8 cellular contexts compared by ENCODE assay signal in genomic region chr7:5525271-5526189, GRCh38. TPM values are rescaled to one million over a fixed set of nuclear protein-coding genes. Genes with fewer than 3 reads are reported as not detected.
DNase-seq lines count a peak whose midpoint lies in the region; ATAC-seq and TF ChIP-seq lines count a peak whose summit lies in the region.

No MANE protein-coding gene starts in this region.

- CTCF ChIA-PET in activated CD8-positive, alpha-beta T cell treated with anti-CD3 and anti-CD28 coated beads for 36 hours (lab: Charles Lee), result interaction anchor here (1.8 to 3.9 kb wide), 3 partner anchors 16 to 34 kb away, joined by 3 to 29 read pairs (median 12); no protein-coding TSS in a partner anchor

- H3K4me3 Mint-ChIP-seq in activated CD8-positive, alpha-beta T cell treated with anti-CD3 and anti-CD28 coated beads for 36 hours, result peak overlapping the region; percentile 96

- H3K36me3 Mint-ChIP-seq in activated CD8-positive, alpha-beta T cell treated with anti-CD3 and anti-CD28 coated beads for 36 hours (ENCODE audit: low read depth), result peaks cover 50% of the 10 kb centered on the region

- in situ Hi-C loops in KBM-7 (cut with MboI; ENCODE audit: low pct_unique_long_range_greater_than_20kb, low sequenced_read_pairs), result no loop called here

- peak; percentile 4 for ATAC-seq in activated CD8-positive, alpha-beta T cell treated with anti-CD3 and anti-CD28 coated beads for 36 hours
- ATAC-seq in GM18517 (IDR thresholded peaks at IDR 0.05; ENCODE audit: unreplicated experiment) (no peak), GM18520 (IDR thresholded peaks at IDR 0.05; ENCODE audit: unreplicated experiment) (no peak)

- intact Hi-C loops in activated CD8-positive, alpha-beta T cell treated with anti-CD3 and anti-CD28 coated beads for 36 hours (cut with micrococcal nuclease), result no loop called here

- peaks cover 26% of the 10 kb centered on the region for H3K4me1 Mint-ChIP-seq in activated CD8-positive, alpha-beta T cell treated with anti-CD3 and anti-CD28 coated beads for 36 hours (ENCODE audit: low read depth)

- no peaks in the 10 kb centered on the region for H3K27me3 Mint-ChIP-seq in activated CD8-positive, alpha-beta T cell treated with anti-CD3 and anti-CD28 coated beads for 36 hours

- DNase-seq in DMS53 treated with DMSO at 0.1 percent for 48 hours (lab: John Stamatoyannopoulos, UW; ENCODE audit: unreplicated experiment), result peak; percentile 31
- DNase-seq in KBM-7, result peak; percentile 56
- DNase-seq in activated CD8-positive, alpha-beta T cell treated with anti-CD3 and anti-CD28 coated beads for 36 hours, result no peak
- peak; percentile 73 for DNase-seq in foreskin melanocyte
- DNase-seq in stimulated activated CD4-positive, alpha-beta T cell treated with anti-CD3 and anti-CD28 coated beads, Interleukin-4, amount 100 ng/mL, for 4 hours, result peak; percentile 17 to 31
- no peak for DNase-seq in germinal center (ENCODE audit: low spot score)

- H3K9me3 Mint-ChIP-seq in activated CD8-positive, alpha-beta T cell treated with anti-CD3 and anti-CD28 coated beads for 36 hours, result no peaks in the 10 kb centered on the region

- H3K27ac Mint-ChIP-seq in activated CD8-positive, alpha-beta T cell treated with anti-CD3 and anti-CD28 coated beads for 36 hours, result peak overlapping the region; percentile 96

- POLR2A ChIA-PET in activated CD8-positive, alpha-beta T cell treated with anti-CD3 and anti-CD28 coated beads for 36 hours (lab: Charles Lee), result interaction anchor here (0.6 to 2.6 kb wide), 15 partner anchors 12 to 800 kb away, joined by 3 to 9 read pairs (median 4); no protein-coding TSS in a partner anchor

- TF ChIP-seq CTCF in activated CD8-positive, alpha-beta T cell treated with anti-CD3 and anti-CD28 coated beads for 36 hours (IDR thresholded peaks at IDR 0.05), result no peak

RNA-seq across cellular contexts. Expression of gene ACTB, which starts 4.9 kb away (rescaled TPM):
- 1,000 to 10,000 TPM; 9,410 to 9,639 TPM for total RNA-seq in activated CD8-positive, alpha-beta T cell treated with anti-CD3 and anti-CD28 coated beads for 36 hours

RNA-seq across cellular contexts. Expression of gene FBXL18, which starts 11.9 kb away (rescaled TPM):
- total RNA-seq in activated CD8-positive, alpha-beta T cell treated with anti-CD3 and anti-CD28 coated beads for 36 hours, result 1 to 10 TPM; 7.5 to 7.7 TPM

Comparison
In these comparisons a context has a peak if more than half of its experiments do, and no peak if none do; other contexts are left out.
1. DNase-seq: peak in DMS53 treated with DMSO at 0.1 percent for 48 hours (single experiment), KBM-7 (single experiment), foreskin melanocyte (single experiment) and stimulated activated CD4-positive, alpha-beta T cell treated with anti-CD3 and anti-CD28 coated beads, Interleukin-4, amount 100 ng/mL, for 4 hours (2 of 2); none in activated CD8-positive, alpha-beta T cell treated with anti-CD3 and anti-CD28 coated beads for 36 hours (single experiment) and germinal center (single experiment).